In genomic region chr14:24700511-24700910, GRCh38 we compare ENCODE assay signal across 19 cellular contexts.
DNase-seq lines count a peak whose midpoint lies in the region; ATAC-seq, FAIRE-seq and TF ChIP-seq lines count a peak whose summit lies in the region.
"Had no signal": no experiment of that assay in that cellular context is flagged by ENCODE, and none has a peak within 500 bp of the region (broad histone marks: within the 10 kb centered on the region; RNA-seq: fewer than 3 reads in every experiment).

No MANE protein-coding gene starts in this region.

- DNase-seq in DMS 273 (lab: John Stamatoyannopoulos, UW; ENCODE audit: unreplicated experiment) (peak; percentile 22), DMS 273 treated with DMSO at 0.1 percent for 48 hours (lab: John Stamatoyannopoulos, UW) (no peak), NAMALWA (ENCODE audit: low spot score) (peak; percentile 20), immature natural killer cell (no peak), RCC 7860 (ENCODE audit: low spot score) (no peak), H9 (no peak)
- no peak for DNase-seq in activated CD4-positive, alpha-beta T cell treated with anti-CD3 and anti-CD28 coated beads, Interleukin-2, amount 50 U/mL, for 4 hours
- DNase-seq: Caco-2; CD4-positive, alpha-beta T cell; GF-D8; GOT3; KBM-7; NCI-H1105; NCI-H2081; NCI-H2171 treated with DMSO at 0.1 percent for 48 hours; NCI-H446 treated with DMSO at 0.1 percent for 48 hours had no signal

- no peak overlapping the region for H2BK5ac ChIP-seq in H9 (ENCODE audit: insufficient read length, low read length)

- H3K27ac ChIP-seq in H9 (ENCODE audit: insufficient read length, low read depth, low read length): no peak overlapping the region
- H3K27ac ChIP-seq: 22Rv1, SJSA1 had no signal

- H3K23ac ChIP-seq in H9 (ENCODE audit: insufficient read length, low read depth, low read length): no peak overlapping the region

- no peak overlapping the region for H2BK120ac ChIP-seq in H9 (ENCODE audit: low read depth, low read length, poor library complexity, severe bottlenecking)

- no peaks in the 10 kb centered on the region for H3K27me3 ChIP-seq in H9 (ENCODE audit: insufficient read depth, low read length)
- H3K27me3 ChIP-seq: SJSA1 had no signal

- H3K18ac ChIP-seq in H9 (ENCODE audit: insufficient read length, low read depth, low read length): no peak overlapping the region

- H3K27me3 Mint-ChIP-seq in immature natural killer cell (ENCODE audit: low read depth in 3 of 3): peaks cover 0 to 3% (median 0%) of the 10 kb centered on the region in 3 donors
- H3K27me3 Mint-ChIP-seq in H9 (ENCODE audit: low read depth): no peaks in the 10 kb centered on the region; the same call in 1 of the 2 replicates
- H3K27me3 Mint-ChIP-seq: CD4-positive, alpha-beta T cell had no signal

- H3K4me3 Mint-ChIP-seq in immature natural killer cell: peak overlapping the region in 4 of 5 donors; percentile 6 to 30 (median 15)
- no peak overlapping the region for H3K4me3 Mint-ChIP-seq in H9
- H3K4me3 Mint-ChIP-seq: CD4-positive, alpha-beta T cell had no signal

- no peaks in the 10 kb centered on the region for H4K20me1 ChIP-seq in H9 (ENCODE audit: control insufficient read depth, insufficient read depth, insufficient read length)

- H3K4me1 ChIP-seq in H9 (ENCODE audit: insufficient read depth, low read length): no peaks in the 10 kb centered on the region
- H3K4me1 ChIP-seq: Caco-2, SJSA1 had no signal

- no peak overlapping the region for H2BK12ac ChIP-seq in H9 (ENCODE audit: insufficient read length, low read depth, low read length)

- no peaks in the 10 kb centered on the region for H3K79me1 ChIP-seq in H9 (ENCODE audit: insufficient read depth, low read depth, low read length, poor library complexity, severe bottlenecking)

- no peaks in the 10 kb centered on the region for H3K23me2 ChIP-seq in H9 (ENCODE audit: insufficient read length, low read depth, low read length, poor library complexity, severe bottlenecking)

- no peaks in the 10 kb centered on the region for H3K79me2 ChIP-seq in H9 (ENCODE audit: insufficient read depth, low read length)

- H3K9me3 Mint-ChIP-seq in immature natural killer cell: no peaks in the 10 kb centered on the region
- H3K9me3 Mint-ChIP-seq in H9: no peaks in the 10 kb centered on the region
- H3K9me3 Mint-ChIP-seq: CD4-positive, alpha-beta T cell had no signal

- no peak overlapping the region for H3K4ac ChIP-seq in H9 (ENCODE audit: low read depth, low read length)

- H3K9me3 ChIP-seq in H9 (ENCODE audit: control insufficient read depth, low read depth, low read length): no peaks in the 10 kb centered on the region
- H3K9me3 ChIP-seq: Caco-2, SJSA1 had no signal

- no peak overlapping the region for H2AFZ ChIP-seq in H9 (ENCODE audit: low read length)

- no peak overlapping the region for H4K5ac ChIP-seq in H9 (ENCODE audit: insufficient read length, low read depth, low read length)

- no peak overlapping the region for H2BK15ac ChIP-seq in H9 (ENCODE audit: low read depth, low read length)

- H3K4me2 ChIP-seq in H9 (ENCODE audit: insufficient read depth, insufficient read length, low read length): no peak overlapping the region

- no peak overlapping the region for H3K14ac ChIP-seq in H9 (ENCODE audit: insufficient read depth, low read length)

- WGBS in H9 (ENCODE audit: extremely low coverage, insufficient read length, low lambda C conversion rate): no CpG with 5 or more reads among the region's 1 CpG

- H3K36me3 Mint-ChIP-seq in immature natural killer cell: peaks cover 0 to 12% (median 0%) of the 10 kb centered on the region in 3 donors
- no peaks in the 10 kb centered on the region for H3K36me3 Mint-ChIP-seq in H9 (ENCODE audit: insufficient read depth in 1 of 3, low read depth in 3 of 3)

- peak overlapping the region in 5 of 6 donors; percentile 69 to 87 (median 80) for H3K27ac Mint-ChIP-seq in immature natural killer cell
- no peak overlapping the region for H3K27ac Mint-ChIP-seq in H9
- H3K27ac Mint-ChIP-seq: CD4-positive, alpha-beta T cell had no signal

- H3K4me1 Mint-ChIP-seq in immature natural killer cell (peaks cover 23 to 48% of the 10 kb centered on the region in 2 donors), H9 (no peaks in the 10 kb centered on the region)

- no peak overlapping the region for H2AK5ac ChIP-seq in H9 (ENCODE audit: insufficient read length, low read length)

- H4K8ac ChIP-seq in H9 (replicated peaks; ENCODE audit: insufficient read length, low read depth, low read length): no peak overlapping the region

- ATAC-seq in GM18511 (IDR thresholded peaks at IDR 0.05; ENCODE audit: unreplicated experiment): peak; percentile 47

- TF ChIP-seq CTCF in H9 (conservative IDR thresholded peaks at IDR 0.05): no peak

- H2BK20ac ChIP-seq in H9 (ENCODE audit: low read depth, low read length, poor library complexity, severe bottlenecking): no peak overlapping the region

- H3K56ac ChIP-seq in H9 (ENCODE audit: insufficient read length, low read depth, low read length): no peak overlapping the region

- no peak for FAIRE-seq in RCC 7860 (lab: Jason Lieb, UNC)

- H3T11ph ChIP-seq in H9 (ENCODE audit: low read length): no peak overlapping the region

- H4K91ac ChIP-seq in H9 (ENCODE audit: insufficient read length, low read depth, low read length): no peak overlapping the region

- H3K9ac ChIP-seq in H9 (ENCODE audit: extremely low read depth, insufficient read length, low read length): no peak overlapping the region

Comparison
In these comparisons a context has a peak if more than half of its experiments do, and no peak if none do; other contexts are left out.
1. DNase-seq: peak in DMS 273 (single experiment) and NAMALWA (single experiment); none in DMS 273 treated with DMSO at 0.1 percent for 48 hours (single experiment), immature natural killer cell (0 of 3), activated CD4-positive, alpha-beta T cell treated with anti-CD3 and anti-CD28 coated beads, Interleukin-2, amount 50 U/mL, for 4 hours (0 of 2), RCC 7860 (single experiment) and H9 (single experiment).
2. H3K27ac Mint-ChIP-seq: peak in immature natural killer cell (5 of 6); none in H9 (0 of 3).
3. H3K4me3 Mint-ChIP-seq: peak in immature natural killer cell (4 of 5); none in H9 (0 of 2).